Comparison of ENCODE assay signal across 15 cellular contexts in the genomic region with DNA sequence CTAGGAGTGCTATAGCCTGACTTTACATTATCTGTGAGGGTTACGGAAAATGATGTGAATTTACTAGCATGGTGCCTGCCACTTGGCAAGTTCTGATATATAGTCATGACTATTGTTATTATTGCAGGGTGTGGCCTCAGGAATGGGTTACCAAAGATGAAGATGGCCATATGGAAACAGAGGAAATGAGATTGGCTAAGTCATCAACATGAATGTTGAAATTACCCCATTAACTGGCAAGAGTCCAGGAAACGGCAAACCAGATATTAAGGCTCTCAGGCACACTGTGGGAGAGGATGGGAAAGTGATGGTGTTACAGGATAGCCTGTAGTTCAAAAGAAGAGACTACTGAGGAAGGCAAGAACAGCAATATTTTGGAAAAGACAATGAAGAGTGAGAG.
A peak's percentile ranks its signal among the peaks of the same experiment; 100 is the strongest.
DNase-seq lines count a peak whose midpoint lies in the region; ATAC-seq and TF ChIP-seq lines count a peak whose summit lies in the region.
"Had no signal": no experiment of that assay in that cellular context is flagged by ENCODE, and none has a peak within 500 bp of the region (broad histone marks: within the 10 kb centered on the region; RNA-seq: fewer than 3 reads in every experiment).

No MANE protein-coding gene starts in this region.

- H3K4me1 ChIP-seq in upper lobe of right lung, result peaks cover 8% of the 10 kb centered on the region
- no peaks in the 10 kb centered on the region for H3K4me1 ChIP-seq in CD8-positive, alpha-beta memory T cell (ENCODE audit: insufficient read depth, low read length)

- H3K27me3 Mint-ChIP-seq in dendritic cell treated with granulocyte-macrophage colony-stimulating factor and Interleukin-4, amounts not matched to agents 40 ng/mL and 50 ng/mL, for 4 days, result peaks cover 6% of the 10 kb centered on the region
- no peaks in the 10 kb centered on the region for H3K27me3 Mint-ChIP-seq in type B pancreatic cell
- H3K27me3 Mint-ChIP-seq in CD8-positive, alpha-beta memory T cell, result peaks cover 0 to 2% of the 10 kb centered on the region in 2 donors

- intact Hi-C loops in Right ventricle myocardium superior (cut with DNase I), result no loop called here
- intact Hi-C loops in cardiac septum (cut with DNase I), result no loop called here
- intact Hi-C loops in dendritic cell treated with granulocyte-macrophage colony-stimulating factor and Interleukin-4, amounts not matched to agents 40 ng/mL and 50 ng/mL, for 4 days (cut with micrococcal nuclease), result no loop called here
- intact Hi-C loops in upper lobe of right lung (cut with DNase I), result no loop called here

- H3K4me1 Mint-ChIP-seq in dendritic cell treated with granulocyte-macrophage colony-stimulating factor and Interleukin-4, amounts not matched to agents 40 ng/mL and 50 ng/mL, for 4 days (ENCODE audit: low read depth), result peaks cover 43% of the 10 kb centered on the region
- H3K4me1 Mint-ChIP-seq in type B pancreatic cell (ENCODE audit: unreplicated experiment), result peaks cover 35% of the 10 kb centered on the region
- H3K4me1 Mint-ChIP-seq in CD8-positive, alpha-beta memory T cell, result peaks cover 7 to 13% (median 8%) of the 10 kb centered on the region in 3 donors

- H3K27ac ChIP-seq in upper lobe of right lung, result no peak overlapping the region
- no peak overlapping the region for H3K27ac ChIP-seq in CD8-positive, alpha-beta memory T cell (ENCODE audit: low read depth, low read length)
- H3K27ac ChIP-seq: C4-2B, coronary artery, heart left ventricle, uterus had no signal

- DNase-seq in Right ventricle myocardium superior (no peak), cardiac septum (ENCODE audit: low spot score) (no peak), NCI-H69 (lab: John Stamatoyannopoulos, UW) (peak; percentile 90), upper lobe of right lung (no peak), type B pancreatic cell (ENCODE audit: extremely low spot score, unreplicated experiment) (no peak)
- no peak for DNase-seq in CD8-positive, alpha-beta memory T cell
- DNase-seq: heart left ventricle; stimulated activated CD4-positive, alpha-beta T cell treated with anti-CD3 and anti-CD28 coated beads, Interleukin-12 subunit alpha, Interleukin-12 subunit beta, amount 100 ng/mL, for 4 hours; uterus had no signal

- no peaks in the 10 kb centered on the region for H3K36me3 ChIP-seq in upper lobe of right lung
- H3K36me3 ChIP-seq in CD8-positive, alpha-beta memory T cell (ENCODE audit: insufficient read depth, low read length), result no peaks in the 10 kb centered on the region
- H3K36me3 ChIP-seq: heart left ventricle, uterus had no signal

- CTCF ChIA-PET in CD8-positive, alpha-beta memory T cell (lab: Charles Lee), result no interaction called here

- no peak overlapping the region for H3K4me3 Mint-ChIP-seq in dendritic cell treated with granulocyte-macrophage colony-stimulating factor and Interleukin-4, amounts not matched to agents 40 ng/mL and 50 ng/mL, for 4 days
- no peak overlapping the region for H3K4me3 Mint-ChIP-seq in type B pancreatic cell
- no peak overlapping the region for H3K4me3 Mint-ChIP-seq in CD8-positive, alpha-beta memory T cell
- H3K4me3 Mint-ChIP-seq: activated naive CD8-positive, alpha-beta T cell had no signal

- ATAC-seq in Right ventricle myocardium superior (ENCODE audit: poor library complexity) (peak; percentile 27), upper lobe of right lung (peak; percentile 72), GM21447 (IDR thresholded peaks at IDR 0.05; ENCODE audit: unreplicated experiment) (no peak)
- ATAC-seq: HCT116 had no signal

- no peak overlapping the region for H3K4me3 ChIP-seq in upper lobe of right lung
- no peak overlapping the region for H3K4me3 ChIP-seq in CD8-positive, alpha-beta memory T cell (ENCODE audit: low read length)
- H3K4me3 ChIP-seq: coronary artery, heart left ventricle, uterus had no signal

- no peaks in the 10 kb centered on the region for H3K27me3 ChIP-seq in upper lobe of right lung
- H3K27me3 ChIP-seq in CD8-positive, alpha-beta memory T cell (ENCODE audit: insufficient read depth, low read length, poor library complexity, severe bottlenecking), result no peaks in the 10 kb centered on the region
- H3K27me3 ChIP-seq: heart left ventricle, uterus had no signal

- H3K9me3 ChIP-seq in upper lobe of right lung, result no peaks in the 10 kb centered on the region
- no peaks in the 10 kb centered on the region for H3K9me3 ChIP-seq in CD8-positive, alpha-beta memory T cell (ENCODE audit: low read length)
- H3K9me3 ChIP-seq: heart left ventricle, uterus had no signal

- H3K36me3 Mint-ChIP-seq in dendritic cell treated with granulocyte-macrophage colony-stimulating factor and Interleukin-4, amounts not matched to agents 40 ng/mL and 50 ng/mL, for 4 days (ENCODE audit: low read depth), result no peaks in the 10 kb centered on the region
- no peaks in the 10 kb centered on the region for H3K36me3 Mint-ChIP-seq in type B pancreatic cell
- H3K36me3 Mint-ChIP-seq in CD8-positive, alpha-beta memory T cell, result peaks cover 0 to 22% (median 2%) of the 10 kb centered on the region in 3 donors
- H3K36me3 Mint-ChIP-seq: activated naive CD8-positive, alpha-beta T cell had no signal

- POLR2A ChIA-PET in CD8-positive, alpha-beta memory T cell (lab: Charles Lee), result no interaction called here

- H3K9me3 Mint-ChIP-seq in dendritic cell treated with granulocyte-macrophage colony-stimulating factor and Interleukin-4, amounts not matched to agents 40 ng/mL and 50 ng/mL, for 4 days, result peaks cover 10% of the 10 kb centered on the region
- H3K9me3 Mint-ChIP-seq in type B pancreatic cell, result peaks cover 15% of the 10 kb centered on the region
- no peaks in the 10 kb centered on the region for H3K9me3 Mint-ChIP-seq in CD8-positive, alpha-beta memory T cell

- TF ChIP-seq CTCF in upper lobe of right lung (IDR thresholded peaks at IDR 0.05) (no peak), type B pancreatic cell (conservative IDR thresholded peaks at IDR 0.05) (no peak)

- H3K27ac Mint-ChIP-seq in dendritic cell treated with granulocyte-macrophage colony-stimulating factor and Interleukin-4, amounts not matched to agents 40 ng/mL and 50 ng/mL, for 4 days, result peak overlapping the region; percentile 9
- no peak overlapping the region for H3K27ac Mint-ChIP-seq in type B pancreatic cell
- no peak overlapping the region for H3K27ac Mint-ChIP-seq in CD8-positive, alpha-beta memory T cell
- H3K27ac Mint-ChIP-seq: activated naive CD8-positive, alpha-beta T cell had no signal
